9 cellular contexts compared by ENCODE assay signal in the genomic region with DNA sequence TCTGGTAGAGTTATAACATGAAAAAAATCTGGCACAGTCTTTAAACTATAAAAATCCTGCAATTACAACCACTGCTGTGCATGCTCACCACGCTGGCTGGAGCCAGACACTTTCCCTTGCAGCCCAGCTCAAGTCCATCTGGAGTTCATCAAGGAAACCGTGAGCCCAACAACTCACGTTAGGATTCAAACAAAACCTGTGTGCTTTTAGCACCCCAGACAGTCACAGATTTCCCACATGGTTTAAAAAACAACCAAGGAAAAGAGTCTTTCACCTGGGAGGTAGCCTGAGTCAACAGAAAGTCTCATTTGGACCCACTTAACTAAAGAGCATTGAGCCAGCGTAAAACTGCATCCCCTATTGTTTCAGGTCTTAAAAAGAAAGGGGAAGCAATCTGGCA. TPM values are rescaled to one million over a fixed set of nuclear protein-coding genes. Genes with fewer than 3 reads are reported as not detected.
DNase-seq lines count a peak whose midpoint lies in the region; ATAC-seq and TF ChIP-seq lines count a peak whose summit lies in the region.
"Had no signal": no experiment of that assay in that cellular context is flagged by ENCODE, and none has a peak within 500 bp of the region (broad histone marks: within the 10 kb centered on the region; RNA-seq: fewer than 3 reads in every experiment).

No MANE protein-coding gene starts in this region.

- no peak for TF ChIP-seq CTCF in C4-2B (conservative IDR thresholded peaks at IDR 0.05)
- TF ChIP-seq CTCF in epithelial cell of proximal tubule (conservative IDR thresholded peaks at IDR 0.05; ENCODE audit: low read depth, low read length) = no peak
- no peak for TF ChIP-seq CTCF in nephron (IDR thresholded peaks at IDR 0.05; ENCODE audit: unreplicated experiment in 3 of 3)

- H3K4me3 Mint-ChIP-seq in nephron = peak overlapping the region; percentile 87 to 95 (median 92)

- peaks cover 3% of the 10 kb centered on the region for H3K27me3 Mint-ChIP-seq in nephron (ENCODE audit: low read depth)

- TF ChIP-seq POLR2A in erythroblast (IDR thresholded peaks at IDR 0.05; ENCODE audit: low read length) = no peak

- H3K27ac ChIP-seq in C4-2B = peak overlapping the region; percentile 65; the same call in 1 of the 2 replicates

- H3K36me3 Mint-ChIP-seq in nephron (ENCODE audit: low read depth) = peaks cover 43% of the 10 kb centered on the region

- H3K27ac Mint-ChIP-seq in nephron = peak overlapping the region; percentile 95 to 98 (median 97)

- DNase-seq in NCI-H345 (lab: John Stamatoyannopoulos, UW) = peak; percentile 67
- DNase-seq in epithelial cell of proximal tubule (ENCODE audit: low read depth) = peak; percentile 41
- DNase-seq in erythroblast (lab: John Stamatoyannopoulos, UW) = no peak
- no peak for DNase-seq in Ammon's horn (ENCODE audit: low spot score)
- DNase-seq: central memory CD4-positive, alpha-beta T cell had no signal

- peaks cover 55% of the 10 kb centered on the region for H3K4me1 Mint-ChIP-seq in nephron

- no peaks in the 10 kb centered on the region for H3K9me3 Mint-ChIP-seq in nephron

- no peak for ATAC-seq in HG02623 (IDR thresholded peaks at IDR 0.05; ENCODE audit: unreplicated experiment)
- no peak for ATAC-seq in HG02981 (IDR thresholded peaks at IDR 0.05; ENCODE audit: unreplicated experiment)

- peak overlapping the region; percentile 88 for H3K4me3 ChIP-seq in epithelial cell of proximal tubule (ENCODE audit: low read depth, low read length)

RNA-seq across cellular contexts. Expression of a gene that starts 4.7 kb away (rescaled TPM):
- total RNA-seq in epithelial cell of proximal tubule = 12.6 and 25.5 TPM in 2 replicates

Comparison
In these comparisons a context has a peak if more than half of its experiments do, and no peak if none do; other contexts are left out.
1. DNase-seq: peak in NCI-H345 (single experiment) and epithelial cell of proximal tubule (single experiment); none in erythroblast (0 of 2) and Ammon's horn (single experiment).